18 cellular contexts compared by ENCODE assay signal in the genomic region with DNA sequence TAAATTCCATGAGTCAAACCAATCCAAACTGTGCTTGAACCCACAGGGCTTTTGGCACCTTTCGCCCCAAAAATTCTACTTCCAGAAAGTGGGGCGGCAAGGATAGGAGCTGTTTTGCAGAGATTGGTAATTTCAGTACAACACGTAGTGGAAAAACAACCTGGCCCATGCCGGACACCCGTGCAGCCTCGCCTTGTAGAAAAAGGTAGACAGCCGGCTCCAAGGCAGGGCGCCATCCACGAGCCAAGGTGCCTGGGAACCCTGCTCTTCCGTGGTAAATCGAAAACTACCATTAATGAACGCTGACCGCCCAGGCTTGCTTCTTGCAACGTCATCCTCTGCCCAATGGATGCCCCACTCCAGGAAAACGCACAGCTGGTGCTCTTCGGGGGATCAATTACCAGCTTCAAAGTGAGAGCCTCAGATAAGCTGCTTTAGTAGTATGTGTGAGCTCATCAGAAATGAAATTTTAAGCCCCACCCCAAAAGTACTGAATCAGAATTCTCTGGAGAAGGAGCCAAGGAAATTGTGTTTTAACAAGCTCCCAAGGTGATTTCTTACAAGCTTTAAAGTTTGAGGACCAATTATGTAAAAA. TPM values are rescaled to one million over a fixed set of nuclear protein-coding genes. Genes with fewer than 3 reads are reported as not detected.
"Had no signal": no experiment of that assay in that cellular context is flagged by ENCODE, and none has a peak within 500 bp of the region (broad histone marks: within the 10 kb centered on the region; RNA-seq: fewer than 3 reads in every experiment).

No MANE protein-coding gene starts in this region.

- H3K4me1 Mint-ChIP-seq: naive B cell had no signal

- ATAC-seq: activated naive CD4-positive, alpha-beta T cell treated with anti-CD3 and anti-CD28 coated beads, Interleukin-2, amount 50 U/mL, for 72 hours; activated T-cell treated with anti-CD3 and anti-CD28 coated beads, Interleukin-2, amount 50 U/mL, for 4 hours; body of pancreas; left cardiac atrium; lower lobe of right lung; right cardiac atrium had no signal

- H3K27me3 Mint-ChIP-seq: activated CD4-positive, alpha-beta memory T cell treated with anti-CD3 and anti-CD28 coated beads for 36 hours; naive B cell had no signal

- H3K36me3 ChIP-seq: esophagus muscularis mucosa, lower lobe of right lung had no signal

- H3K4me1 ChIP-seq: body of pancreas, esophagus muscularis mucosa, lower lobe of right lung had no signal

- H3K4me2 ChIP-seq: smooth muscle cell had no signal

- H3K27ac Mint-ChIP-seq: activated CD4-positive, alpha-beta memory T cell treated with anti-CD3 and anti-CD28 coated beads for 36 hours; activated naive CD4-positive, alpha-beta T cell treated with anti-CD3 and anti-CD28 coated beads, Interleukin-2, amount 50 U/mL, for 72 hours; naive B cell had no signal

- H3K27me3 ChIP-seq: body of pancreas had no signal

- H3K4me3 ChIP-seq: body of pancreas, esophagus muscularis mucosa, lower lobe of right lung, smooth muscle cell had no signal

- H3K27ac ChIP-seq: body of pancreas, esophagus muscularis mucosa, lower lobe of right lung had no signal

- H3K4me3 Mint-ChIP-seq: activated CD4-positive, alpha-beta memory T cell treated with anti-CD3 and anti-CD28 coated beads for 36 hours; activated T-cell treated with anti-CD3 and anti-CD28 coated beads, Interleukin-2, amount 50 U/mL, for 4 hours; naive B cell had no signal

- H3K36me3 Mint-ChIP-seq: activated CD4-positive, alpha-beta memory T cell treated with anti-CD3 and anti-CD28 coated beads for 36 hours; activated naive CD4-positive, alpha-beta T cell treated with anti-CD3 and anti-CD28 coated beads, Interleukin-2, amount 50 U/mL, for 72 hours had no signal

- DNase-seq: activated CD4-positive, alpha-beta memory T cell treated with anti-CD3 and anti-CD28 coated beads for 36 hours; activated CD4-positive, alpha-beta T cell treated with anti-CD3 and anti-CD28 coated beads for 1 hour; activated effector memory CD4-positive, alpha-beta T cell treated with anti-CD3 and anti-CD28 coated beads, Interleukin-2, amount 50 U/mL, for 16 hours; activated T-cell treated with anti-CD3 and anti-CD28 coated beads, Interleukin-2, amount 50 U/mL, for 4 hours; amniotic stem cell; body of pancreas; central memory CD4-positive, alpha-beta T cell; dermis blood vessel endothelial cell; glutamatergic neuron; left cardiac atrium; lower lobe of right lung; naive B cell; right cardiac atrium had no signal

RNA-seq across cellular contexts. Expression of gene OOEP, which starts 1.8 kb away (rescaled TPM):
- total RNA-seq: body of pancreas, dermis blood vessel endothelial cell, esophagus muscularis mucosa, lower lobe of right lung, smooth muscle cell, urinary bladder had no signal
- polyA plus RNA-seq: right cardiac atrium, smooth muscle cell had no signal

RNA-seq across cellular contexts. Expression of gene KHDC3L, which starts 5.4 kb away (rescaled TPM):
- total RNA-seq: activated CD4-positive, alpha-beta memory T cell treated with anti-CD3 and anti-CD28 coated beads for 36 hours; activated T-cell treated with anti-CD3 and anti-CD28 coated beads, Interleukin-2, amount 50 U/mL, for 4 hours; body of pancreas; dermis blood vessel endothelial cell; esophagus muscularis mucosa; left cardiac atrium; lower lobe of right lung; posterior vena cava; right cardiac atrium; smooth muscle cell; urinary bladder had no signal
- polyA plus RNA-seq: right cardiac atrium, smooth muscle cell, urinary bladder had no signal

RNA-seq across cellular contexts. Expression of gene DPPA5, which starts 13.8 kb away (rescaled TPM):
- total RNA-seq: activated CD4-positive, alpha-beta memory T cell treated with anti-CD3 and anti-CD28 coated beads for 36 hours; activated naive CD4-positive, alpha-beta T cell treated with anti-CD3 and anti-CD28 coated beads, Interleukin-2, amount 50 U/mL, for 72 hours; activated T-cell treated with anti-CD3 and anti-CD28 coated beads, Interleukin-2, amount 50 U/mL, for 4 hours; body of pancreas; dermis blood vessel endothelial cell; esophagus muscularis mucosa; left cardiac atrium; lower lobe of right lung; posterior vena cava; right cardiac atrium; smooth muscle cell; urinary bladder had no signal
- polyA plus RNA-seq: right cardiac atrium, smooth muscle cell, urinary bladder had no signal

RNA-seq across cellular contexts. Expression of gene DDX43, which starts 26.8 kb away (rescaled TPM):
- total RNA-seq: smooth muscle cell had no signal
- polyA plus RNA-seq: smooth muscle cell had no signal
